In genomic region chr1:94095112-94095637, GRCh38 we compare ENCODE assay signal across 9 cellular contexts. TPM values are rescaled to one million over a fixed set of nuclear protein-coding genes. Genes with fewer than 3 reads are reported as not detected.
DNase-seq lines count a peak whose midpoint lies in the region; ATAC-seq and TF ChIP-seq lines count a peak whose summit lies in the region.
"Had no signal": no experiment of that assay in that cellular context is flagged by ENCODE, and none has a peak within 500 bp of the region (broad histone marks: within the 10 kb centered on the region; RNA-seq: fewer than 3 reads in every experiment).

No MANE protein-coding gene starts in this region.

- no peak overlapping the region for H2BK15ac ChIP-seq in H9 (ENCODE audit: low read depth, low read length)

- no peak overlapping the region for H2AK5ac ChIP-seq in H9 (ENCODE audit: insufficient read length, low read length)

- intact Hi-C loops in esophagus muscularis mucosa (cut with DNase I), result no loop called here

- no peak overlapping the region for H3K4me2 ChIP-seq in H9 (ENCODE audit: insufficient read depth, insufficient read length, low read length)

- H3K4me1 Mint-ChIP-seq in mesothelial cell of epicardium, result peaks cover 96% of the 10 kb centered on the region
- H3K4me1 Mint-ChIP-seq in H9, result peaks cover 30 to 36% of the 10 kb centered on the region in 2 experiments
- peaks cover 4% of the 10 kb centered on the region for H3K4me1 Mint-ChIP-seq in stimulated activated memory B cell treated with anti-CD40 and anti-IgM and Interleukin-4, amounts not matched to agents 10 μg/mL and 1 μg/mL and 100 μg/mL, for 72 hours

- H4K8ac ChIP-seq in H9 (replicated peaks; ENCODE audit: insufficient read length, low read depth, low read length), result no peak overlapping the region

- no peak overlapping the region for H3K18ac ChIP-seq in H9 (ENCODE audit: insufficient read length, low read depth, low read length)

- H3K27ac Mint-ChIP-seq in mesothelial cell of epicardium, result peak overlapping the region; percentile 99
- H3K27ac Mint-ChIP-seq in H9, result no peak overlapping the region
- H3K27ac Mint-ChIP-seq in stimulated activated memory B cell treated with anti-CD40 and anti-IgM and Interleukin-4, amounts not matched to agents 10 μg/mL and 1 μg/mL and 100 μg/mL, for 72 hours, result no peak overlapping the region

- no peak for TF ChIP-seq EP300 in esophagus muscularis mucosa (IDR thresholded peaks at IDR 0.05)

- TF ChIP-seq CTCF in esophagus muscularis mucosa (IDR thresholded peaks at IDR 0.05) (peak in 1 of 3 experiments; percentile 5), mesothelial cell of epicardium (IDR thresholded peaks at IDR 0.05; ENCODE audit: unreplicated experiment) (no peak), H9 (conservative IDR thresholded peaks at IDR 0.05) (no peak)

- H2BK12ac ChIP-seq in H9 (ENCODE audit: insufficient read length, low read depth, low read length), result no peak overlapping the region

- no peak overlapping the region for H3K56ac ChIP-seq in H9 (ENCODE audit: insufficient read length, low read depth, low read length)

- H3K9me3 Mint-ChIP-seq in mesothelial cell of epicardium (no peaks in the 10 kb centered on the region), H9 (no peaks in the 10 kb centered on the region)
- no peaks in the 10 kb centered on the region for H3K9me3 Mint-ChIP-seq in stimulated activated memory B cell treated with anti-CD40 and anti-IgM and Interleukin-4, amounts not matched to agents 10 μg/mL and 1 μg/mL and 100 μg/mL, for 72 hours

- H2AFZ ChIP-seq in H9 (ENCODE audit: low read length), result no peak overlapping the region

- H3K9ac ChIP-seq in H9 (ENCODE audit: extremely low read depth, insufficient read length, low read length), result no peak overlapping the region

- H2BK20ac ChIP-seq in H9 (ENCODE audit: low read depth, low read length, poor library complexity, severe bottlenecking), result no peak overlapping the region

- H3K4ac ChIP-seq in H9 (ENCODE audit: low read depth, low read length), result no peak overlapping the region

- H4K20me1 ChIP-seq in H9 (ENCODE audit: control insufficient read depth, insufficient read depth, insufficient read length), result no peaks in the 10 kb centered on the region

- no peak overlapping the region for H3K14ac ChIP-seq in H9 (ENCODE audit: insufficient read depth, low read length)

- H3K79me2 ChIP-seq in H9 (ENCODE audit: insufficient read depth, low read length), result no peaks in the 10 kb centered on the region

- H3K4me3 Mint-ChIP-seq in mesothelial cell of epicardium (no peak overlapping the region), H9 (no peak overlapping the region)
- H3K4me3 Mint-ChIP-seq in stimulated activated memory B cell treated with anti-CD40 and anti-IgM and Interleukin-4, amounts not matched to agents 10 μg/mL and 1 μg/mL and 100 μg/mL, for 72 hours, result no peak overlapping the region

- H3K4me3 ChIP-seq in esophagus muscularis mucosa, result peak overlapping the region; percentile 5 to 15 (median 8)
- no peak overlapping the region for H3K4me3 ChIP-seq in thymus (ENCODE audit: low read length)

- no peak overlapping the region for H2BK120ac ChIP-seq in H9 (ENCODE audit: low read depth, low read length, poor library complexity, severe bottlenecking)

- H3K23ac ChIP-seq in H9 (ENCODE audit: insufficient read length, low read depth, low read length), result no peak overlapping the region

- peak; percentile 32 for DNase-seq in NCI-H2171 (lab: John Stamatoyannopoulos, UW)
- peak; percentile 94 for DNase-seq in esophagus muscularis mucosa (ENCODE audit: extremely low spot score)
- DNase-seq in mesothelial cell of epicardium (ENCODE audit: low spot score in 2 of 2, unreplicated experiment in 2 of 2), result no peak
- no peak for DNase-seq in H9
- DNase-seq in stimulated activated naive CD4-positive, alpha-beta T cell treated with Interleukin-2 at 50 U/mL for 16 hours (lab: John Stamatoyannopoulos, UW), result no peak
- DNase-seq: stimulated activated naive CD4-positive, alpha-beta T cell had no signal

- H3K9me3 ChIP-seq in esophagus muscularis mucosa (no peaks in the 10 kb centered on the region), thymus (ENCODE audit: control insufficient read depth) (peaks cover 1% of the 10 kb centered on the region), H9 (ENCODE audit: control insufficient read depth, low read depth, low read length) (no peaks in the 10 kb centered on the region)

- no peak for ATAC-seq in stimulated activated memory B cell treated with anti-CD40 and anti-IgM and Interleukin-4, amounts not matched to agents 10 μg/mL and 1 μg/mL and 100 μg/mL, for 72 hours
- ATAC-seq in GM18909 (IDR thresholded peaks at IDR 0.05; ENCODE audit: poor library complexity, unreplicated experiment), result no peak

- no peak overlapping the region for H4K91ac ChIP-seq in H9 (ENCODE audit: insufficient read length, low read depth, low read length)

- no peaks in the 10 kb centered on the region for H3K36me3 ChIP-seq in esophagus muscularis mucosa
- no peaks in the 10 kb centered on the region for H3K36me3 ChIP-seq in thymus (ENCODE audit: control insufficient read depth, insufficient read depth)

- H3K36me3 Mint-ChIP-seq in mesothelial cell of epicardium (no peaks in the 10 kb centered on the region), H9 (ENCODE audit: insufficient read depth in 1 of 3, low read depth in 3 of 3) (no peaks in the 10 kb centered on the region)
- H3K36me3 Mint-ChIP-seq in stimulated activated memory B cell treated with anti-CD40 and anti-IgM and Interleukin-4, amounts not matched to agents 10 μg/mL and 1 μg/mL and 100 μg/mL, for 72 hours, result no peaks in the 10 kb centered on the region

- H3K27me3 ChIP-seq in esophagus muscularis mucosa (no peaks in the 10 kb centered on the region), thymus (ENCODE audit: control insufficient read depth, insufficient read depth) (no peaks in the 10 kb centered on the region), H9 (ENCODE audit: insufficient read depth, low read length) (no peaks in the 10 kb centered on the region)

- no peaks in the 10 kb centered on the region for H3K23me2 ChIP-seq in H9 (ENCODE audit: insufficient read length, low read depth, low read length, poor library complexity, severe bottlenecking)

- H3K27me3 Mint-ChIP-seq in mesothelial cell of epicardium (ENCODE audit: low read depth), result no peaks in the 10 kb centered on the region
- peaks cover 15% of the 10 kb centered on the region for H3K27me3 Mint-ChIP-seq in H9 (ENCODE audit: low read depth)
- H3K27me3 Mint-ChIP-seq in stimulated activated memory B cell treated with anti-CD40 and anti-IgM and Interleukin-4, amounts not matched to agents 10 μg/mL and 1 μg/mL and 100 μg/mL, for 72 hours, result peaks cover 65% of the 10 kb centered on the region

- no peak overlapping the region for H2BK5ac ChIP-seq in H9 (ENCODE audit: insufficient read length, low read length)

- no peak for TF ChIP-seq POLR2A in esophagus muscularis mucosa (IDR thresholded peaks at IDR 0.05; ENCODE audit: low read depth)

- no peaks in the 10 kb centered on the region for H3K79me1 ChIP-seq in H9 (ENCODE audit: insufficient read depth, low read depth, low read length, poor library complexity, severe bottlenecking)

- H4K5ac ChIP-seq in H9 (ENCODE audit: insufficient read length, low read depth, low read length), result no peak overlapping the region

- peaks cover 38 to 61% (median 56%) of the 10 kb centered on the region in 4 donors for H3K4me1 ChIP-seq in esophagus muscularis mucosa
- H3K4me1 ChIP-seq in thymus (ENCODE audit: control insufficient read depth, insufficient read depth, low read length), result peaks cover 41% of the 10 kb centered on the region
- H3K4me1 ChIP-seq in H9 (ENCODE audit: insufficient read depth, low read length), result peaks cover 18% of the 10 kb centered on the region

- H3T11ph ChIP-seq in H9 (ENCODE audit: low read length), result no peak overlapping the region

- 26% methylated on average over 21 of the region's 21 CpGs for WGBS in esophagus muscularis mucosa
- WGBS in thymus, result 89% methylated on average over 21 of the region's 21 CpGs
- WGBS in H9 (ENCODE audit: extremely low coverage, insufficient read length, low lambda C conversion rate), result no CpG with 5 or more reads among the region's 21 CpGs

- H3K27ac ChIP-seq in esophagus muscularis mucosa (replicated peaks in 1 of 4) (peak overlapping the region; percentile 66 to 77 (median 72)), thymus (ENCODE audit: low read depth) (peak overlapping the region; percentile 71), H9 (ENCODE audit: insufficient read length, low read depth, low read length) (no peak overlapping the region)

RNA-seq across cellular contexts. Expression of gene ABCA4, which starts 25.8 kb away (rescaled TPM):
- total RNA-seq in esophagus muscularis mucosa (1 to 10 TPM in 1 of 4 donors, under 1 TPM in 3; 0.19 to 1.7 (median 0.45) TPM), mesothelial cell of epicardium (12.7 to 14.5 TPM (median 14.4 TPM) in 3 replicates), H9 (2021) (not detected in 2 replicates)
- polyA plus RNA-seq in thymus, result 2.0 TPM

Comparison
In these comparisons a context has a peak if more than half of its experiments do, and no peak if none do; other contexts are left out.
1. DNase-seq: peak in NCI-H2171 (single experiment) and esophagus muscularis mucosa (single experiment); none in mesothelial cell of epicardium (0 of 2), H9 (single experiment) and stimulated activated naive CD4-positive, alpha-beta T cell treated with Interleukin-2 at 50 U/mL for 16 hours (single experiment).